20 cellular contexts compared by ENCODE assay signal in the genomic region with DNA sequence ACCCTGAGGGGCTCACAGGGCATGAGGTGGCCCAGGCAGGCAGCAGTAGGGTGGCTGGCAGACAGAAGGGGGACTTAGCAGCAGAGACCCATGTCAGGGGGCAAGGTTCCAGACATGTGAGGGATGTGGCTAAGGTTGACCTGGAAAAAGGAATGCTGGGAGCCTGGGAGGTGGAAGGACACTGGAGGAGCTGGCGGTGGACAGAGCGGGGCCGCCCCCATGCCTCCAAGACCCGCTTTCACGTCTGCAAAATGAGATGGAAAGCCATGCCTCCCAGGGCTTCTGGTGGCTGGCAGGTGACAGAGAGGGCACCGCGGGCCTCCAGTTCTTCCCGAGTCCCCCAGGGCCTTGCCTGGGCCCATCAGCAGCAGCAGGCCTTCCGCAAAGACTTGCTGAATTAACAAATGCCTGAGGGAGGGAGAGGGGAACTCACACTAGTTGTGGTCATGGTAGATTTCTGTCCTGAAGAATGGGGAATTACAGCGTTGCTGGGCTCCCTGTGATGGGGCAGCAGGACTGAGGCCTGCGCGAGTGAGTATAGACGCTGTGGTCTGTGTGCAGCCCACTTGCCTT. TPM values are rescaled to one million over a fixed set of nuclear protein-coding genes. Genes with fewer than 3 reads are reported as not detected.
A peak's percentile ranks its signal among the peaks of the same experiment; 100 is the strongest.
DNase-seq lines count a peak whose midpoint lies in the region; ATAC-seq and TF ChIP-seq lines count a peak whose summit lies in the region.
"Had no signal": no experiment of that assay in that cellular context is flagged by ENCODE, and none has a peak within 500 bp of the region (broad histone marks: within the 10 kb centered on the region; RNA-seq: fewer than 3 reads in every experiment).

No MANE protein-coding gene starts in this region.

- H3K9ac ChIP-seq in IMR-90 (ENCODE audit: low read depth, low read length) (no peak overlapping the region), endodermal cell (ENCODE audit: extremely low read depth, low read length, poor library complexity, severe bottlenecking) (no peak overlapping the region)
- H3K9ac ChIP-seq: KMS-11 had no signal

- H4K8ac ChIP-seq in IMR-90 (ENCODE audit: low read depth in 2 of 2, low read length in 2 of 2) = no peak overlapping the region

- no peak for TF ChIP-seq CTCF in IMR-90 (conservative IDR thresholded peaks at IDR 0.05; ENCODE audit: low read depth, low read length)
- TF ChIP-seq CTCF in endodermal cell (conservative IDR thresholded peaks at IDR 0.05) = no peak
- no peak for TF ChIP-seq CTCF in osteoblast (IDR thresholded peaks at IDR 0.05; ENCODE audit: extremely low read depth, low read depth, low read length)
- no peak for TF ChIP-seq CTCF in upper lobe of right lung (IDR thresholded peaks at IDR 0.05)
- no peak for TF ChIP-seq CTCF in vagina (IDR thresholded peaks at IDR 0.05)

- 90% methylated on average over 6 of the region's 13 CpGs; no CpG with 5 or more reads in 1 of the 2 experiments for WGBS in IMR-90 (ENCODE audit: extremely low coverage in 2 of 2, insufficient read length in 1 of 2), 2 experiments
- WGBS in endodermal cell (ENCODE audit: insufficient coverage in 1 of 2, insufficient read length in 1 of 2), 2 experiments = 92% methylated on average over 5 to 13 of the region's 13 CpGs

- no peak overlapping the region for H3K56ac ChIP-seq in IMR-90 (ENCODE audit: extremely low read depth, insufficient read depth, low read length)

- H3K36me3 ChIP-seq in IMR-90 (ENCODE audit: control insufficient read depth, insufficient read depth, low read length) (no peaks in the 10 kb centered on the region), endodermal cell (ENCODE audit: control insufficient read depth, insufficient read depth, low read length) (no peaks in the 10 kb centered on the region), osteoblast (ENCODE audit: insufficient read depth, low read length) (no peaks in the 10 kb centered on the region), upper lobe of right lung (no peaks in the 10 kb centered on the region), vagina (no peaks in the 10 kb centered on the region)
- H3K36me3 ChIP-seq: Peyer's patch, SJCRH30 had no signal

- no peak overlapping the region for H3K4ac ChIP-seq in IMR-90 (ENCODE audit: low read depth, low read length)

- H2AK5ac ChIP-seq in IMR-90 (ENCODE audit: low read depth, low read length) = no peak overlapping the region

- H4K20me1 ChIP-seq in IMR-90 (ENCODE audit: insufficient read depth, low read length) (no peaks in the 10 kb centered on the region), osteoblast (ENCODE audit: insufficient read depth, low read length) (no peaks in the 10 kb centered on the region)

- no peak for DNase-seq in IMR-90
- no peak for DNase-seq in endodermal cell
- peak; percentile 23 for DNase-seq in osteoblast (ENCODE audit: insufficient read length, low spot score, missing footprints)
- no peak for DNase-seq in upper lobe of right lung
- DNase-seq in amygdala (lab: John Stamatoyannopoulos, UW) = no peak
- DNase-seq in vagina (ENCODE audit: extremely low spot score in 2 of 2) = no peak
- DNase-seq: EL, H7, NCI-H1105 treated with DMSO at 0.1 percent for 48 hours, NCI-H2029 treated with DMSO at 0.1 percent for 48 hours, NCI-H2171, NCI-H524 treated with DMSO at 0.1 percent for 48 hours, NCI-H82, Peyer's patch, SJCRH30 had no signal

- no peak overlapping the region for H4K91ac ChIP-seq in IMR-90 (ENCODE audit: insufficient read depth, low read depth, low read length)

- H2BK5ac ChIP-seq in IMR-90 (ENCODE audit: low read depth, low read length, poor library complexity, severe bottlenecking) = no peak overlapping the region

- H3K4me3 ChIP-seq in IMR-90 (ENCODE audit: insufficient read depth, low read depth, low read length) (no peak overlapping the region), endodermal cell (ENCODE audit: low read length) (no peak overlapping the region), osteoblast (ENCODE audit: insufficient read depth, low read length) (no peak overlapping the region), upper lobe of right lung (no peak overlapping the region), vagina (no peak overlapping the region)
- H3K4me3 ChIP-seq: Peyer's patch, SJCRH30 had no signal

- TF ChIP-seq POLR2A in IMR-90 (IDR thresholded peaks at IDR 0.05; ENCODE audit: low read depth, low read length) = no peak
- no peak for TF ChIP-seq POLR2A in vagina (IDR thresholded peaks at IDR 0.05)

- CTCF ChIA-PET in IMR-90 (lab: Yijun Ruan, JAX) = no interaction called here

- H2BK15ac ChIP-seq in IMR-90 (ENCODE audit: low read depth, low read length) = no peak overlapping the region

- no peak overlapping the region for H2BK120ac ChIP-seq in IMR-90 (ENCODE audit: low read depth, low read length)

- no peak overlapping the region for H2AK9ac ChIP-seq in IMR-90 (replicated peaks; ENCODE audit: low read depth, low read length, poor library complexity)

- H3K18ac ChIP-seq in IMR-90 (ENCODE audit: low read depth, low read length) = no peak overlapping the region

- H4K5ac ChIP-seq in IMR-90 (ENCODE audit: low read depth, low read length) = no peak overlapping the region

- H3K4me1 ChIP-seq in IMR-90 (ENCODE audit: control insufficient read depth, insufficient read depth, low read length) (no peaks in the 10 kb centered on the region), endodermal cell (ENCODE audit: control insufficient read depth, insufficient read depth, low read length) (no peaks in the 10 kb centered on the region), osteoblast (ENCODE audit: insufficient read depth, low read length) (peaks cover 2% of the 10 kb centered on the region), upper lobe of right lung (no peaks in the 10 kb centered on the region), vagina (no peaks in the 10 kb centered on the region)
- H3K4me1 ChIP-seq: Peyer's patch, SJCRH30 had no signal

- no peak overlapping the region for H3K23ac ChIP-seq in IMR-90 (ENCODE audit: low read depth, low read length)

- H3K36me3 Mint-ChIP-seq in endodermal cell (ENCODE audit: low read depth) = no peaks in the 10 kb centered on the region
- H3K36me3 Mint-ChIP-seq: CD14-positive monocyte had no signal

- 0 out of 2 replicates have a peak, but pooled peaks cover under 1% of the 10 kb centered on the region for H3K9me1 ChIP-seq in IMR-90 (ENCODE audit: insufficient read depth, low read length)

- no peaks in the 10 kb centered on the region for H3K79me1 ChIP-seq in IMR-90 (ENCODE audit: low read depth in 1 of 2, low read length in 2 of 2)

- H3K27me3 ChIP-seq in IMR-90 (ENCODE audit: control insufficient read depth, insufficient read depth, low read length) (peaks cover 21% of the 10 kb centered on the region), endodermal cell (ENCODE audit: control insufficient read depth, insufficient read depth, low read length, poor library complexity, severe bottlenecking) (no peaks in the 10 kb centered on the region), osteoblast (ENCODE audit: insufficient read depth, low read length) (no peaks in the 10 kb centered on the region), upper lobe of right lung (no peaks in the 10 kb centered on the region), vagina (no peaks in the 10 kb centered on the region)
- H3K27me3 ChIP-seq: Peyer's patch, SJCRH30 had no signal

- no peak for TF ChIP-seq RAD21 in IMR-90 (IDR thresholded peaks at IDR 0.05; ENCODE audit: low read length)

- H3K14ac ChIP-seq in IMR-90 (replicated peaks; ENCODE audit: low read depth, low read length) = no peak overlapping the region

- peak overlapping the region; percentile 51 for H2AFZ ChIP-seq in IMR-90 (replicated peaks; ENCODE audit: low read length, poor library complexity)
- no peak overlapping the region for H2AFZ ChIP-seq in osteoblast (ENCODE audit: low read length)

- POLR2A ChIA-PET in IMR-90 (lab: Charles Lee; ENCODE audit: unreplicated experiment) = no interaction called here

- in situ Hi-C loops in IMR-90 (cut with MboI; ENCODE audit: low sequenced_read_pairs) = no loop called here

- no peaks in the 10 kb centered on the region for H3K4me1 Mint-ChIP-seq in endodermal cell
- H3K4me1 Mint-ChIP-seq: CD14-positive monocyte had no signal

- H3K79me2 ChIP-seq in osteoblast (ENCODE audit: insufficient read depth, low read length) = no peaks in the 10 kb centered on the region

- H3K4me2 ChIP-seq in IMR-90 (ENCODE audit: low read depth, low read length) (no peak overlapping the region), osteoblast (ENCODE audit: insufficient read depth, low read length) (no peak overlapping the region)
- H3K4me2 ChIP-seq: KMS-11 had no signal

- no peak overlapping the region for H3K4me3 Mint-ChIP-seq in endodermal cell
- H3K4me3 Mint-ChIP-seq: CD14-positive monocyte had no signal

- H3K27ac ChIP-seq in IMR-90 (ENCODE audit: insufficient read depth, low read length) = no peak overlapping the region
- peak overlapping the region; percentile 61 for H3K27ac ChIP-seq in endodermal cell (ENCODE audit: low read depth, low read length)
- H3K27ac ChIP-seq in osteoblast (ENCODE audit: low read depth, low read length) = no peak overlapping the region
- no peak overlapping the region for H3K27ac ChIP-seq in upper lobe of right lung
- H3K27ac ChIP-seq in vagina = no peak overlapping the region
- H3K27ac ChIP-seq: KMS-11, Peyer's patch, SJCRH30 had no signal

- ATAC-seq in IMR-90 (ENCODE audit: low read depth) = no peak
- peak; percentile 32 for ATAC-seq in upper lobe of right lung
- ATAC-seq in HG03097 (IDR thresholded peaks at IDR 0.05; ENCODE audit: low FRiP score, unreplicated experiment) = no peak

- H3K9me3 ChIP-seq in IMR-90 (ENCODE audit: control insufficient read depth, insufficient read depth, low read length) (no peaks in the 10 kb centered on the region), endodermal cell (ENCODE audit: control insufficient read depth, low read length) (no peaks in the 10 kb centered on the region), osteoblast (ENCODE audit: low read depth, low read length) (no peaks in the 10 kb centered on the region), upper lobe of right lung (no peaks in the 10 kb centered on the region), vagina (no peaks in the 10 kb centered on the region)
- H3K9me3 ChIP-seq: Peyer's patch, SJCRH30 had no signal

- dilution Hi-C loops in IMR-90 (cut with HindIII; ENCODE audit: low sequenced_read_pairs, unreplicated experiment) = no loop called here

- no peaks in the 10 kb centered on the region for H3K9me3 Mint-ChIP-seq in endodermal cell
- H3K9me3 Mint-ChIP-seq: CD14-positive monocyte had no signal

- BruUV-seq in IMR-90 (replicated peaks; lab: Mats Ljungman, UMichigan) = no TSS peak

- intact Hi-C loops in IMR-90 (cut with micrococcal nuclease) = no loop called here
- intact Hi-C loops in upper lobe of right lung (cut with DNase I) = no loop called here
- intact Hi-C loops in vagina (cut with DNase I) = no loop called here

- H2BK20ac ChIP-seq in IMR-90 (ENCODE audit: low read depth, low read length) = no peak overlapping the region

- H3K27me3 Mint-ChIP-seq in endodermal cell (ENCODE audit: insufficient read depth) = peaks cover 1% of the 10 kb centered on the region

- no peak overlapping the region for H3K27ac Mint-ChIP-seq in endodermal cell
- H3K27ac Mint-ChIP-seq: CD14-positive monocyte had no signal

RNA-seq across cellular contexts. Expression of gene SOX10, which starts 23.1 kb away (rescaled TPM):
- total RNA-seq in IMR-90 (2012; rRNA removed) = not detected in 2 replicates
- polyA plus RNA-seq in IMR-90 (2012; rRNA removed) = not detected in 2 replicates
- not detected in 2 replicates for polyA plus RNA-seq in IMR-90 (2012; cell fraction: cytosol; rRNA removed)
- polyA plus RNA-seq in IMR-90 (2012; cell fraction: nucleus; rRNA removed; ENCODE audit: low replicate concordance) = not detected in 2 replicates
- 10 to 100 TPM; 11.2 to 13.4 TPM for total RNA-seq in endodermal cell
- 45.9 TPM for polyA plus RNA-seq in endodermal cell (2013, experiment 1 of 2)
- polyA plus RNA-seq in endodermal cell (2013, experiment 2 of 2) = 42.6 TPM
- not detected in 2 replicates for total RNA-seq in osteoblast
- not detected for total RNA-seq in upper lobe of right lung
- total RNA-seq in vagina = 3.2 TPM
- total RNA-seq: HT1080, OCI-LY7, SJCRH30 had no signal
- polyA plus RNA-seq: CD14-positive monocyte had no signal

RNA-seq across cellular contexts. Expression of gene PICK1, which starts 49.8 kb away (rescaled TPM):
- total RNA-seq in IMR-90 (2012; rRNA removed) (14.4 and 16.5 TPM in 2 replicates), endodermal cell (10 to 100 TPM; 42.7 to 54.1 TPM), osteoblast (14.4 and 15.6 TPM in 2 replicates), upper lobe of right lung (31.8 TPM), vagina (21.1 TPM)
- 21.0 and 22.1 TPM in 2 replicates for polyA plus RNA-seq in IMR-90 (2012; rRNA removed)
- 21.3 and 24.6 TPM in 2 replicates for polyA plus RNA-seq in IMR-90 (2012; cell fraction: cytosol; rRNA removed)
- polyA plus RNA-seq in IMR-90 (2012; cell fraction: nucleus; rRNA removed; ENCODE audit: low replicate concordance) = 95.1 and 119 TPM in 2 replicates
- 22.8 TPM for polyA plus RNA-seq in endodermal cell (2013, experiment 1 of 2)
- 20.1 TPM for polyA plus RNA-seq in endodermal cell (2013, experiment 2 of 2)

RNA-seq across cellular contexts. Expression of gene POLR2F, which starts 53.9 kb away (rescaled TPM):
- total RNA-seq in IMR-90 (2012; rRNA removed) = 26.0 and 68.6 TPM in 2 replicates
- 147 and 180 TPM in 2 replicates for polyA plus RNA-seq in IMR-90 (2012; rRNA removed)
- polyA plus RNA-seq in IMR-90 (2012; cell fraction: cytosol; rRNA removed) = 113 and 116 TPM in 2 replicates
- polyA plus RNA-seq in IMR-90 (2012; cell fraction: nucleus; rRNA removed; ENCODE audit: low replicate concordance) = 36.6 and 58.9 TPM in 2 replicates
- 100 to 1,000 TPM in 1 of 2 donors, 10 to 100 TPM in 1; 98.0 to 105 TPM for total RNA-seq in endodermal cell
- polyA plus RNA-seq in endodermal cell (2013, experiment 1 of 2) = 122 TPM
- polyA plus RNA-seq in endodermal cell (2013, experiment 2 of 2) = 100 TPM
- 14.8 and 18.6 TPM in 2 replicates for total RNA-seq in osteoblast
- total RNA-seq in upper lobe of right lung = 49.0 TPM
- total RNA-seq in vagina = 57.9 TPM

RNA-seq across cellular contexts. Expression of gene C22orf23, which starts 54.0 kb away (rescaled TPM):
- total RNA-seq in IMR-90 (2012; rRNA removed) (0.28 and 0.54 TPM in 2 replicates), endodermal cell (under 1 TPM; 0.29 to 0.44 TPM), osteoblast (0.29 and 0.72 TPM in 2 replicates), upper lobe of right lung (not detected), vagina (not detected)
- 0.39 and 0.50 TPM in 2 replicates for polyA plus RNA-seq in IMR-90 (2012; rRNA removed)
- 0.31 and 0.54 TPM in 2 replicates for polyA plus RNA-seq in IMR-90 (2012; cell fraction: cytosol; rRNA removed)
- 1.0 TPM in 2 replicates for polyA plus RNA-seq in IMR-90 (2012; cell fraction: nucleus; rRNA removed; ENCODE audit: low replicate concordance)
- polyA plus RNA-seq in endodermal cell (2013, experiment 1 of 2) = 1.4 TPM
- polyA plus RNA-seq in endodermal cell (2013, experiment 2 of 2) = 1.1 TPM
- total RNA-seq: SJCRH30 had no signal
- polyA plus RNA-seq: CD14-positive monocyte had no signal
